Comparison of ENCODE assay signal across 9 cellular contexts in the genomic region with DNA sequence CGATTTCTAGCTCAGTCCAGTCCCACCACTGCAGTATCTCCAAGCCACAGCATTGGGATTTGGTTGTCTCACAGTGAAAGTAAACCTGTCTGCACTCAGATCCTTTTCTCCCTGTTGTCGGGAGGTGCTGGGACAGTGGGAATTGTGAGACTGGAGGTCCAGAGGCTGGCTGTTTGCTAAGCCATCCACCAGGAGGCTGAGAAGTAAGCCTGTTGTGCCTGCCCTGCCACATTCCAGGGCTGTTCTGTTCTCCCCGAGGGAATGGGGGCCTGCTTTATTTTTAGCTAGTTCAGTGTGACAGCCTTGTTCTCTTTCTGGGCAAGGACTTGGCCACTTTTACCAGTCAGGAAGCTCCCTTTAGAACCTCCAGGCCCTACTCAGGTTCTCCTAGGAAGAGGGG.
DNase-seq lines count a peak whose midpoint lies in the region; ATAC-seq and TF ChIP-seq lines count a peak whose summit lies in the region.
"Had no signal": no experiment of that assay in that cellular context is flagged by ENCODE, and none has a peak within 500 bp of the region (broad histone marks: within the 10 kb centered on the region; RNA-seq: fewer than 3 reads in every experiment).

No MANE protein-coding gene starts in this region.

- peaks cover 0 to 2% of the 10 kb centered on the region in 2 donors for H3K36me3 ChIP-seq in stomach smooth muscle (ENCODE audit: control insufficient read depth in 2 of 2, insufficient read depth in 2 of 2, low read length in 2 of 2)

- peaks cover 60% of the 10 kb centered on the region for H3K4me1 ChIP-seq in stomach smooth muscle (ENCODE audit: control insufficient read depth, insufficient read depth, low read length)

- peak overlapping the region in 1 of 2 donors; percentile 66 for H3K9ac ChIP-seq in stomach smooth muscle (ENCODE audit: low read length in 2 of 2)

- H3K4me3 ChIP-seq in HFF-Myc (replicated peaks; ENCODE audit: low read depth, low read length) = no peak overlapping the region
- H3K4me3 ChIP-seq in cardiac fibroblast (replicated peaks in 1 of 2; ENCODE audit: low read depth in 2 of 2, low read length in 2 of 2) = no peak overlapping the region
- peak overlapping the region; percentile 31 to 52 for H3K4me3 ChIP-seq in stomach smooth muscle (ENCODE audit: low read length in 2 of 2)

- no peaks in the 10 kb centered on the region for H3K9me3 ChIP-seq in stomach smooth muscle (ENCODE audit: control insufficient read depth in 2 of 2, low read length in 2 of 2)

- TF ChIP-seq CTCF in HFF-Myc (IDR thresholded peaks at IDR 0.05; ENCODE audit: low read depth, low read length, missing control alignments) (peak; percentile 5), cardiac fibroblast (IDR thresholded peaks at IDR 0.05; ENCODE audit: low read depth, low read length) (peak; percentile 39)

- H3K27ac ChIP-seq in stomach smooth muscle (ENCODE audit: low read length) = peak overlapping the region; percentile 86

- no peak for DNase-seq in HFF-Myc (ENCODE audit: extremely low read depth, low read depth)
- peak; percentile 57 to 69 for DNase-seq in cardiac fibroblast (ENCODE audit: low read depth in 2 of 2)
- peak; percentile 98 for DNase-seq in islet precursor cell
- DNase-seq: activated T-cell treated with anti-CD3 and anti-CD28 coated beads, Interleukin-2, amount 50 U/mL, for 24 hours had no signal

- ATAC-seq in GM21390 (IDR thresholded peaks at IDR 0.05; ENCODE audit: unreplicated experiment) = no peak
- ATAC-seq in GM18517 (IDR thresholded peaks at IDR 0.05; ENCODE audit: unreplicated experiment) = no peak
- no peak for ATAC-seq in GM19328 (IDR thresholded peaks at IDR 0.05; ENCODE audit: unreplicated experiment)
- no peak for ATAC-seq in GM21515 (IDR thresholded peaks at IDR 0.05; ENCODE audit: unreplicated experiment)

- H3K27me3 ChIP-seq in stomach smooth muscle (ENCODE audit: control insufficient read depth in 1 of 2, insufficient read depth in 2 of 2, low read length in 2 of 2) = no peaks in the 10 kb centered on the region

Comparison
In these comparisons a context has a peak if more than half of its experiments do, and no peak if none do; other contexts are left out.
1. H3K4me3 ChIP-seq: peak in stomach smooth muscle (2 of 2); none in HFF-Myc (single experiment) and cardiac fibroblast (0 of 2).